ENCODE assay signal across 19 cellular contexts in genomic region chr17:77361986-77362620, GRCh38.
DNase-seq lines count a peak whose midpoint lies in the region; FAIRE-seq and TF ChIP-seq lines count a peak whose summit lies in the region.
"Had no signal": no experiment of that assay in that cellular context is flagged by ENCODE, and none has a peak within 500 bp of the region (broad histone marks: within the 10 kb centered on the region; RNA-seq: fewer than 3 reads in every experiment).

No MANE protein-coding gene starts in this region.

- H3K4ac ChIP-seq in H1 (replicated peaks; ENCODE audit: insufficient read length, low read depth, low read length) = no peak overlapping the region

- POLR2A ChIA-PET in Caco-2 (lab: Charles Lee) = no interaction called here
- POLR2A ChIA-PET in H1 (lab: Charles Lee; ENCODE audit: partially characterized antibody) = interaction anchor here (1.4 kb wide), 1 partner anchor 10 kb away, joined by 5 read pairs; no protein-coding TSS in a partner anchor

- no peak overlapping the region for H3K14ac ChIP-seq in H1 (ENCODE audit: insufficient read length)

- H3K79me2 ChIP-seq in Loucy (ENCODE audit: insufficient read depth, low read length) = 0 out of 2 replicates have a peak, but pooled peaks cover 4% of the 10 kb centered on the region
- 0 out of 4 replicates have a peak, but pooled peaks cover 0 to 3% of the 10 kb centered on the region in 2 experiments for H3K79me2 ChIP-seq in H1 (ENCODE audit: control insufficient read depth in 1 of 2, insufficient read depth in 2 of 2, low read length in 2 of 2)

- H3K9ac ChIP-seq in Loucy (ENCODE audit: low read depth, low read length, poor library complexity, severe bottlenecking) (peak overlapping the region; percentile 8), H1 (replicated peaks in 1 of 4; ENCODE audit: extremely low read depth in 1 of 4, low read depth in 3 of 4, low read length in 3 of 4) (no peak overlapping the region)

- TF ChIP-seq EP300 in H1 (IDR thresholded peaks at IDR 0.05; ENCODE audit: borderline replicate concordance in 1 of 2, low read depth in 2 of 2, low read length in 2 of 2) (no peak), sigmoid colon (IDR thresholded peaks at IDR 0.05) (no peak)

- TF ChIP-seq RAD21 in H1 (IDR thresholded peaks at IDR 0.05 in 1 of 2, conservative IDR thresholded peaks at IDR 0.05 in 1 of 2; ENCODE audit: low read depth in 2 of 2, low read length in 2 of 2) = no peak

- H4K91ac ChIP-seq in H1 (replicated peaks; ENCODE audit: insufficient read length, low read length) = no peak overlapping the region

- H3K4me1 Mint-ChIP-seq in Caco-2 (ENCODE audit: low read depth, unreplicated experiment) = peaks cover 32% of the 10 kb centered on the region

- no peak overlapping the region; the same call in 1 of the 2 replicates for H4K8ac ChIP-seq in H1 (ENCODE audit: extremely low read depth, insufficient read depth, low read length)

- no peak overlapping the region for H2AFZ ChIP-seq in Loucy (ENCODE audit: low read length)
- no peak overlapping the region for H2AFZ ChIP-seq in H1 (ENCODE audit: low read length)

- TF ChIP-seq POLR2A in H1 (IDR thresholded peaks at IDR 0.05; ENCODE audit: control extremely low read depth in 1 of 2, low read depth in 2 of 2, low read length in 2 of 2) (no peak), sigmoid colon (IDR thresholded peaks at IDR 0.05) (no peak)

- no peak overlapping the region for H3K4me3 Mint-ChIP-seq in Caco-2 (ENCODE audit: unreplicated experiment)
- H3K4me3 Mint-ChIP-seq: activated naive CD4-positive, alpha-beta T cell treated with anti-CD3 and anti-CD28 coated beads for 36 hours; T-helper 1 cell treated with Interleukin-12 subunit alpha and Interleukin-12 subunit beta and Interleukin-4 antibody, amounts not matched to agents 30 μg/mL and 1 μg/mL, for 36 hours had no signal

- peaks cover 8% of the 10 kb centered on the region for H3K9me3 Mint-ChIP-seq in Caco-2 (ENCODE audit: unreplicated experiment)
- H3K9me3 Mint-ChIP-seq: activated naive CD4-positive, alpha-beta T cell treated with anti-CD3 and anti-CD28 coated beads for 36 hours; CD8-positive, alpha-beta T cell; naive B cell; T-helper 1 cell treated with Interleukin-12 subunit alpha and Interleukin-12 subunit beta and Interleukin-4 antibody, amounts not matched to agents 30 μg/mL and 1 μg/mL, for 36 hours had no signal

- no peak overlapping the region for H3K23ac ChIP-seq in H1 (ENCODE audit: insufficient read length)

- H2BK120ac ChIP-seq in H1 (replicated peaks; ENCODE audit: low read depth, low read length) = peak overlapping the region; percentile 39

- no peaks in the 10 kb centered on the region for H3K9me2 ChIP-seq in Loucy (replicated peaks; ENCODE audit: low read depth, low read length)

- H3K4me2 ChIP-seq in Loucy (ENCODE audit: low read depth, low read length, poor library complexity, severe bottlenecking) (no peak overlapping the region), H1 (ENCODE audit: insufficient read depth in 1 of 2, low read depth in 2 of 2, low read length in 2 of 2) (no peak overlapping the region)

- H2BK12ac ChIP-seq in H1 (ENCODE audit: low read depth, low read length) = no peak overlapping the region

- 95% methylated on average over 8 of the region's 8 CpGs; no CpG with 5 or more reads in 1 of the 2 experiments for WGBS in H1 (ENCODE audit: extremely low coverage in 1 of 2, insufficient coverage in 1 of 2, insufficient read length in 1 of 2, insufficient replicate concordance in 2 of 2, low coverage in 1 of 2, low lambda C conversion rate in 2 of 2, missing lambda C conversion rate in 1 of 2), 2 experiments
- WGBS in sigmoid colon, 2 donors = 79 to 95% methylated on average over 8 of the region's 8 CpGs

- H3K27ac ChIP-seq in H1 (ENCODE audit: low read depth, low read length) (no peak overlapping the region), sigmoid colon (peak overlapping the region in 3 of 4 donors; percentile 73 to 87 (median 86))
- H3K27ac ChIP-seq: thyroid gland had no signal

- CTCF ChIA-PET in Caco-2 (lab: Charles Lee) (no interaction called here), H1 (lab: Charles Lee; ENCODE audit: partially characterized antibody) (interaction anchor here (0.7 to 1.7 kb wide), 4 partner anchors 9 to 39 kb away, joined by 3 to 6 read pairs (median 4); no protein-coding TSS in a partner anchor)

- no peak overlapping the region for H3K56ac ChIP-seq in H1 (replicated peaks; ENCODE audit: insufficient read length, low read depth, low read length)

- no peak overlapping the region for H2BK20ac ChIP-seq in H1 (ENCODE audit: low read length)

- no peaks in the 10 kb centered on the region for H3F3A ChIP-seq in Loucy (ENCODE audit: low read depth)

- H3K27me3 Mint-ChIP-seq in Caco-2 (ENCODE audit: insufficient read depth, unreplicated experiment) = no peaks in the 10 kb centered on the region

- H3K9me3 ChIP-seq in Caco-2 (peaks cover 5% of the 10 kb centered on the region; the same call in 1 of the 2 replicates), Loucy (ENCODE audit: insufficient read depth, low read depth, low read length) (no peaks in the 10 kb centered on the region), H1 (ENCODE audit: insufficient read depth in 2 of 2, low read depth in 1 of 2, low read length in 1 of 2) (peaks cover 0 to under 1% of the 10 kb centered on the region in 2 experiments; a peak in 1 of 4 replicates), sigmoid colon (no peaks in the 10 kb centered on the region)
- H3K9me3 ChIP-seq: thyroid gland had no signal

- H3K27ac Mint-ChIP-seq in Caco-2 (ENCODE audit: unreplicated experiment) = peak overlapping the region; percentile 80
- H3K27ac Mint-ChIP-seq: activated naive CD4-positive, alpha-beta T cell treated with anti-CD3 and anti-CD28 coated beads for 36 hours; T-helper 1 cell treated with Interleukin-12 subunit alpha and Interleukin-12 subunit beta and Interleukin-4 antibody, amounts not matched to agents 30 μg/mL and 1 μg/mL, for 36 hours had no signal

- no peak overlapping the region for H4K5ac ChIP-seq in H1 (ENCODE audit: insufficient read length, low read depth, low read length)

- H3K4me3 ChIP-seq in Caco-2 (ENCODE audit: low read depth, low read length) (no peak overlapping the region), Loucy (ENCODE audit: low read length, poor library complexity, severe bottlenecking) (no peak overlapping the region), H1 (ENCODE audit: extremely low read depth in 1 of 4, insufficient read depth in 2 of 4, low read depth in 3 of 4, low read length in 4 of 4) (no peak overlapping the region), sigmoid colon (no peak overlapping the region)
- H3K4me3 ChIP-seq: thyroid gland had no signal

- H3K23me2 ChIP-seq in H1 (ENCODE audit: low read depth, low read length) = no peaks in the 10 kb centered on the region

- intact Hi-C loops in Caco-2 (cut with micrococcal nuclease; ENCODE audit: unreplicated experiment) (no loop called here), sigmoid colon (cut with DNase I) (no loop called here)

- no peak overlapping the region for H2AK5ac ChIP-seq in H1 (ENCODE audit: low read depth, low read length)

- peaks cover 3% of the 10 kb centered on the region; the same call in 1 of the 2 replicates for H3K36me3 ChIP-seq in Caco-2 (ENCODE audit: control insufficient read depth, insufficient read depth, low read length)
- no peaks in the 10 kb centered on the region for H3K36me3 ChIP-seq in Loucy (ENCODE audit: insufficient read depth, low read length)
- no peaks in the 10 kb centered on the region for H3K36me3 ChIP-seq in H1 (ENCODE audit: control insufficient read depth in 2 of 4, insufficient read depth in 4 of 4, low read length in 3 of 4)
- H3K36me3 ChIP-seq in sigmoid colon = no peaks in the 10 kb centered on the region
- H3K36me3 ChIP-seq: thyroid gland had no signal

- H2BK15ac ChIP-seq in H1 (ENCODE audit: low read length) = no peak overlapping the region

- no peak for DNase-seq in Caco-2
- DNase-seq in H1 (ENCODE audit: low read depth in 1 of 2, low spot score in 2 of 2) = no peak
- peak; percentile 50 for DNase-seq in sigmoid colon
- DNase-seq in amniotic stem cell (lab: John Stamatoyannopoulos, UW) = no peak
- DNase-seq in GM20000 (ENCODE audit: low spot score) = no peak
- DNase-seq in hepatic stellate cell (ENCODE audit: low spot score) = no peak
- DNase-seq in NCI-H510A (lab: John Stamatoyannopoulos, UW) = no peak
- DNase-seq: activated CD8-positive, alpha-beta memory T cell treated with anti-CD3 and anti-CD28 coated beads, Interleukin-2, amount 50 U/mL, for 4 hours; activated naive CD4-positive, alpha-beta T cell treated with anti-CD3 and anti-CD28 coated beads for 36 hours; caudate nucleus; CD8-positive, alpha-beta T cell; effector memory CD4-positive, alpha-beta T cell; naive B cell; NCI-H82; right cardiac atrium; RPMI8226; thyroid gland had no signal

- TF ChIP-seq CTCF in Caco-2 (IDR thresholded peaks at IDR 0.05; ENCODE audit: insufficient read depth in 1 of 2, low read depth in 1 of 2, low read length in 1 of 2, severe bottlenecking in 1 of 2, unreplicated experiment in 1 of 2) = no peak
- TF ChIP-seq CTCF in Loucy (conservative IDR thresholded peaks at IDR 0.05; ENCODE audit: low read length) = no peak
- no peak for TF ChIP-seq CTCF in H1 (IDR thresholded peaks at IDR 0.05; ENCODE audit: control extremely low read depth in 1 of 3, insufficient read depth in 1 of 3, low read depth in 1 of 3, low read length in 3 of 3)
- no peak for TF ChIP-seq CTCF in sigmoid colon (IDR thresholded peaks at IDR 0.05)
- TF ChIP-seq CTCF in GM20000 (IDR thresholded peaks at IDR 0.05; ENCODE audit: extremely low read depth, missing control alignments) = no peak

- peaks cover 3% of the 10 kb centered on the region; the same call in 1 of the 2 replicates for H3K79me1 ChIP-seq in H1 (ENCODE audit: low read depth, low read length)

- H3K27me3 ChIP-seq in Caco-2 (replicated peaks; ENCODE audit: control insufficient read depth, insufficient read depth, low read length) = no peaks in the 10 kb centered on the region
- no peaks in the 10 kb centered on the region for H3K27me3 ChIP-seq in Loucy (ENCODE audit: insufficient read depth, low read length, poor library complexity, severe bottlenecking)
- H3K27me3 ChIP-seq in H1 (replicated peaks in 1 of 4; ENCODE audit: control insufficient read depth in 3 of 4, extremely low read depth in 1 of 4, insufficient read depth in 3 of 4, low read length in 3 of 4) = no peaks in the 10 kb centered on the region
- H3K27me3 ChIP-seq in sigmoid colon = no peaks in the 10 kb centered on the region
- H3K27me3 ChIP-seq: thyroid gland had no signal

- H3K18ac ChIP-seq in H1 (ENCODE audit: extremely low read depth, low read length) = no peak overlapping the region

- BruUV-seq in Caco-2 (replicated peaks; lab: Mats Ljungman, UMichigan) = no TSS peak

- no peaks in the 10 kb centered on the region for H4K20me1 ChIP-seq in Loucy (ENCODE audit: insufficient read depth, low read length, poor library complexity, severe bottlenecking)
- H4K20me1 ChIP-seq in H1 (replicated peaks in 1 of 2; ENCODE audit: control insufficient read depth in 1 of 2, insufficient read depth in 2 of 2, low read length in 2 of 2) = peaks cover 0 to 4% of the 10 kb centered on the region in 2 experiments

- H2BK5ac ChIP-seq in H1 (ENCODE audit: low read depth, low read length) = no peak overlapping the region

- no peak for FAIRE-seq in H1 (lab: Jason Lieb, UNC)

- peaks cover 67% of the 10 kb centered on the region for H3K36me3 Mint-ChIP-seq in Caco-2 (ENCODE audit: insufficient read depth, unreplicated experiment)
- H3K36me3 Mint-ChIP-seq: CD8-positive, alpha-beta T cell; naive B cell had no signal

- H3K4me1 ChIP-seq in Caco-2 (0 out of 2 replicates have a peak, but pooled peaks cover 5% of the 10 kb centered on the region), Loucy (ENCODE audit: insufficient read depth, low read length, poor library complexity, severe bottlenecking) (peaks cover 40% of the 10 kb centered on the region), H1 (replicated peaks in 1 of 4; ENCODE audit: control insufficient read depth in 3 of 4, insufficient read depth in 4 of 4, low read length in 3 of 4) (peaks cover 4 to 16% (median 10%) of the 10 kb centered on the region in 4 experiments), sigmoid colon (peaks cover 0 to 49% (median 46%) of the 10 kb centered on the region in 4 donors)
